ENCODE assay signal across 8 cellular contexts in the genomic region with DNA sequence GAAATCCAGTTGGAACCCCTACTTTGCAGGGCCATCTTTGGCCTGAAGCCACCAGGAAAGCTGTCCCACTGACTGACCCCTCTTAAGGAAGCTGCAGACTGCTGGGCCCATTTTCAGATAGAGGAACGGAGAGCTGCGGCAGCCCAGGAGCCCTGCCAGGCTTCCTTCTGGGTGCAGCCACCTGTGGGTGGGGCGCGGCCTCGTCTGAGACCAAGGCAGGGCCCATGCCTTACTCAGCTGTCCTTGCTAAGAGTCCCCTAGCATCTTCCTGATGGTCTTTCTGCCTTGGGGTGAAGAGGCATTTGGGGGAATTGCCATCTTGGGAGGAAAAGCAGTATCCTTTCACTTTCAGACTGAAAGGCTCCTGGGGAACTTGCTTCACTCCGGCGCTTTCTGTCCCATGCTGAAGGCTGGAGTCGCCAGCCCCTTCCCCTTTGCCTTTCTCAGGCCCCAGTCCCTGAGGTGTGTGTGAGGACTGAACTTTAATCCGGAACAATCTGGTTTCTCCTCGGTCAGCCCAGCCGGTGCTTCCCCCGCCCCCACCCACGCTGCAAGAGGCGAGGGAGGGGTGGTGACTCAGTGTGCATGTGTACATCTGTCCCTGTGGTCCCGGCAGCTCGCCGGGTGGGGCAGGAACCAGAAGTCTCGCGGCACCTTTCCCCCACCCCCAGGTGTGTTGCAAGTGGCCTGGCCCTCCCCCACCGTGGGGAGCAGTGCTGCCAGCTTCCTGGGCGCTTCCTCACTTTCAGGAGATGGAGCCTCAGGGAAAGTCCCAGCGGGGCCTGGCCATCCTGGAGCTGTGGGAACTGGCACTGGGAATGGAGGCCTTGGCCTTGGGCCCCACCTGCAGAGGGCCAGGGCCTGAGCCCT. TPM values are rescaled to one million over a fixed set of nuclear protein-coding genes. Genes with fewer than 3 reads are reported as not detected.
DNase-seq lines count a peak whose midpoint lies in the region; ATAC-seq and TF ChIP-seq lines count a peak whose summit lies in the region.

No MANE protein-coding gene starts in this region.

- peak overlapping the region; percentile 95 to 99 (median 98) for H3K27ac Mint-ChIP-seq in CD14-positive monocyte
- H3K27ac Mint-ChIP-seq in activated CD4-positive, alpha-beta T cell treated with anti-CD3 and anti-CD28 coated beads, Interleukin-2, amount 10 ng/mL, durations not matched to agents 7 days and 5 days, result peak overlapping the region; percentile 98

- peak; percentile 34 for ATAC-seq in GM21447 (IDR thresholded peaks at IDR 0.05; ENCODE audit: unreplicated experiment)

- no peaks in the 10 kb centered on the region for H3K27me3 Mint-ChIP-seq in CD14-positive monocyte (ENCODE audit: low read depth in 3 of 3)
- no peaks in the 10 kb centered on the region for H3K27me3 Mint-ChIP-seq in activated CD4-positive, alpha-beta T cell treated with anti-CD3 and anti-CD28 coated beads, Interleukin-2, amount 10 ng/mL, durations not matched to agents 7 days and 5 days

- peak; percentile 97 for DNase-seq in CD14-positive monocyte (ENCODE audit: low spot score)
- DNase-seq in NAMALWA (ENCODE audit: low spot score), result peak; percentile 56
- peak; percentile 87 for DNase-seq in activated CD4-positive, alpha-beta T cell treated with anti-CD3 and anti-CD28 coated beads, Interleukin-2, amount 10 ng/mL, durations not matched to agents 7 days and 5 days
- peak; percentile 84 for DNase-seq in dermis blood vessel endothelial cell
- DNase-seq in mucosa of gallbladder (ENCODE audit: low spot score), result peak; percentile 96
- peak; percentile 89 to 92 for DNase-seq in stimulated activated CD8-positive, alpha-beta memory T cell treated with anti-CD3 and anti-CD28 coated beads, Interleukin-7, amount 100 ng/mL, for 48 hours (ENCODE audit: extremely low read depth in 1 of 2, low read depth in 1 of 2)
- DNase-seq in NCI-H128 (lab: John Stamatoyannopoulos, UW; ENCODE audit: unreplicated experiment), result no peak

- POLR2A ChIA-PET in activated CD4-positive, alpha-beta T cell treated with anti-CD3 and anti-CD28 coated beads, Interleukin-2, amount 10 ng/mL, durations not matched to agents 7 days and 5 days (lab: Charles Lee), result interaction anchor here (0.6 to 1.2 kb wide), 3 partner anchors 9 to 35 kb away, joined by 3 read pairs; no protein-coding TSS in a partner anchor

- no peak for TF ChIP-seq CTCF in CD14-positive monocyte (IDR thresholded peaks at IDR 0.05)

- H3K4me1 Mint-ChIP-seq in CD14-positive monocyte, result peaks cover 61% of the 10 kb centered on the region
- H3K4me1 Mint-ChIP-seq in activated CD4-positive, alpha-beta T cell treated with anti-CD3 and anti-CD28 coated beads, Interleukin-2, amount 10 ng/mL, durations not matched to agents 7 days and 5 days, result peaks cover 41% of the 10 kb centered on the region

- H3K4me3 Mint-ChIP-seq in CD14-positive monocyte, result peak overlapping the region; percentile 86 to 91
- H3K4me3 Mint-ChIP-seq in activated CD4-positive, alpha-beta T cell treated with anti-CD3 and anti-CD28 coated beads, Interleukin-2, amount 10 ng/mL, durations not matched to agents 7 days and 5 days, result peak overlapping the region; percentile 94

- intact Hi-C loops in CD14-positive monocyte (cut with micrococcal nuclease), result loop anchor here in 1 of 2 donors (10.0 kb wide), 1 partner anchor 1175 kb away; the partner anchor contains the start of gene SH3D21

- H3K9me3 Mint-ChIP-seq in CD14-positive monocyte, result no peaks in the 10 kb centered on the region
- no peaks in the 10 kb centered on the region for H3K9me3 Mint-ChIP-seq in activated CD4-positive, alpha-beta T cell treated with anti-CD3 and anti-CD28 coated beads, Interleukin-2, amount 10 ng/mL, durations not matched to agents 7 days and 5 days

- CTCF ChIA-PET in activated CD4-positive, alpha-beta T cell treated with anti-CD3 and anti-CD28 coated beads, Interleukin-2, amount 10 ng/mL, durations not matched to agents 7 days and 5 days (lab: Charles Lee), result interaction anchor here (0.6 to 5.6 kb wide), 9 partner anchors 7 to 392 kb away, joined by 3 to 69 read pairs (median 4); partner anchors contain the start of genes MEAF6 and MTF1

- peaks cover 59 to 64% of the 10 kb centered on the region in 2 donors for H3K36me3 Mint-ChIP-seq in CD14-positive monocyte
- H3K36me3 Mint-ChIP-seq in activated CD4-positive, alpha-beta T cell treated with anti-CD3 and anti-CD28 coated beads, Interleukin-2, amount 10 ng/mL, durations not matched to agents 7 days and 5 days (ENCODE audit: low read depth), result peaks cover 78% of the 10 kb centered on the region

RNA-seq across cellular contexts. Expression of gene ZC3H12A, which starts 5.1 kb away (rescaled TPM):
- polyA plus RNA-seq in CD14-positive monocyte, result 1 to 10 TPM; 5.2 to 5.8 TPM
- 10 to 100 TPM; 16.8 to 21.9 TPM for total RNA-seq in activated CD4-positive, alpha-beta T cell treated with anti-CD3 and anti-CD28 coated beads, Interleukin-2, amount 10 ng/mL, durations not matched to agents 7 days and 5 days
- total RNA-seq in dermis blood vessel endothelial cell, result 3.3 and 5.4 TPM in 2 replicates
- total RNA-seq in mucosa of gallbladder, result 17.6 TPM

RNA-seq across cellular contexts. Expression of gene MEAF6, which starts 35.1 kb away (rescaled TPM):
- polyA plus RNA-seq in CD14-positive monocyte, result 10 to 100 TPM; 79.2 to 99.8 TPM
- 10 to 100 TPM; 68.8 to 75.6 TPM for total RNA-seq in activated CD4-positive, alpha-beta T cell treated with anti-CD3 and anti-CD28 coated beads, Interleukin-2, amount 10 ng/mL, durations not matched to agents 7 days and 5 days
- total RNA-seq in dermis blood vessel endothelial cell (49.7 and 82.9 TPM in 2 replicates), mucosa of gallbladder (74.2 TPM)
